In the genomic region with DNA sequence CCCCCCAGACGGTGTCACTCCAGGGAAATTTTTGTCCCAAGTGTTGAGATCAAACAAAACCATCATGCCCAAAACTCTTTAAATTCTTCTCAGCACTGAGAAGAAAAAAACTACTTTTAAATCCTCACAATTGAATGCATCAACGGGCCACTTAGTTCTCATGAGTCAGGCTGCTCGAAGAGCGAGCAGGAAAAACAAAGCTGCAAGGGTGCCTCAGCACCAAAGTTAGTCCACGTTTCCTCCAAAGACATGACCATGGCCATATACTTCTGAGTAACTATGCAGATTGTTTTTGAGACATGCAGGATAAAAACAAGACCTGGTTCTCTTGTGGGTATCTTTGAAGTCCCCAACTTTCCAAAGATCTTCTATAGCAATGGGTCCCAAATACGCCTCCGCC, we compare ENCODE assay signal across 14 cellular contexts.
"Had no signal": no experiment of that assay in that cellular context is flagged by ENCODE, and none has a peak within 500 bp of the region (broad histone marks: within the 10 kb centered on the region; RNA-seq: fewer than 3 reads in every experiment).

No MANE protein-coding gene starts in this region.

- H3K36me3 ChIP-seq: prostate gland, right lobe of liver had no signal

- ATAC-seq: activated T-cell treated with anti-CD3 and anti-CD28 coated beads, Interleukin-2, amount 50 U/mL, for 72 hours; effector memory CD8-positive, alpha-beta T cell; heart left ventricle; left ventricle myocardium superior; right lobe of liver; stimulated activated memory B cell treated with anti-CD40 and anti-IgM and Interleukin-4, amounts not matched to agents 10 μg/mL and 1 μg/mL and 100 μg/mL, for 72 hours had no signal

- H3K27ac Mint-ChIP-seq: activated naive CD8-positive, alpha-beta T cell treated with anti-CD3 and anti-CD28 coated beads for 36 hours; activated T-cell treated with anti-CD3 and anti-CD28 coated beads, Interleukin-2, amount 50 U/mL, for 72 hours; effector memory CD8-positive, alpha-beta T cell; stimulated activated memory B cell treated with anti-CD40 and anti-IgM and Interleukin-4, amounts not matched to agents 10 μg/mL and 1 μg/mL and 100 μg/mL, for 72 hours had no signal

- H3K4me1 ChIP-seq: right lobe of liver had no signal

- H3K4me1 Mint-ChIP-seq: activated naive CD8-positive, alpha-beta T cell treated with anti-CD3 and anti-CD28 coated beads for 36 hours; stimulated activated memory B cell treated with anti-CD40 and anti-IgM and Interleukin-4, amounts not matched to agents 10 μg/mL and 1 μg/mL and 100 μg/mL, for 72 hours had no signal

- H3K4me3 ChIP-seq: heart left ventricle, prostate gland, right lobe of liver, SJCRH30 had no signal

- H3K36me3 Mint-ChIP-seq: activated naive CD8-positive, alpha-beta T cell treated with anti-CD3 and anti-CD28 coated beads for 36 hours; stimulated activated memory B cell treated with anti-CD40 and anti-IgM and Interleukin-4, amounts not matched to agents 10 μg/mL and 1 μg/mL and 100 μg/mL, for 72 hours had no signal

- H3K27me3 ChIP-seq: heart left ventricle, right lobe of liver, SJCRH30 had no signal

- DNase-seq: activated CD4-positive, alpha-beta T cell treated with anti-CD3 and anti-CD28 coated beads for 1 hour; activated CD4-positive, alpha-beta T cell treated with anti-CD3 and anti-CD28 coated beads, Interleukin-2, amount 50 U/mL, for 4 hours; activated gamma-delta T cell; activated naive CD8-positive, alpha-beta T cell treated with anti-CD3 and anti-CD28 coated beads for 36 hours; activated T-cell treated with anti-CD3 and anti-CD28 coated beads, Interleukin-2, amount 50 U/mL, for 72 hours; effector memory CD8-positive, alpha-beta T cell; left ventricle myocardium superior; right lobe of liver; SJCRH30; stimulated activated CD4-positive, alpha-beta T cell treated with anti-CD3 and anti-CD28 coated beads, Interleukin-4, amount 100 ng/mL, for 4 hours had no signal

- H3K9me3 ChIP-seq: heart left ventricle, prostate gland, right lobe of liver, SJCRH30 had no signal

- H3K4me3 Mint-ChIP-seq: activated naive CD8-positive, alpha-beta T cell treated with anti-CD3 and anti-CD28 coated beads for 36 hours; activated T-cell treated with anti-CD3 and anti-CD28 coated beads, Interleukin-2, amount 50 U/mL, for 72 hours; effector memory CD8-positive, alpha-beta T cell; stimulated activated memory B cell treated with anti-CD40 and anti-IgM and Interleukin-4, amounts not matched to agents 10 μg/mL and 1 μg/mL and 100 μg/mL, for 72 hours had no signal

- H3K9me3 Mint-ChIP-seq: activated naive CD8-positive, alpha-beta T cell treated with anti-CD3 and anti-CD28 coated beads for 36 hours; activated T-cell treated with anti-CD3 and anti-CD28 coated beads, Interleukin-2, amount 50 U/mL, for 72 hours; effector memory CD8-positive, alpha-beta T cell; stimulated activated memory B cell treated with anti-CD40 and anti-IgM and Interleukin-4, amounts not matched to agents 10 μg/mL and 1 μg/mL and 100 μg/mL, for 72 hours had no signal

- H3K27ac ChIP-seq: epithelial cell of prostate, prostate gland, right lobe of liver had no signal
